25 cellular contexts compared by ENCODE assay signal in genomic region chr6:13101985-13102384, GRCh38.
"Had no signal": no experiment of that assay in that cellular context is flagged by ENCODE, and none has a peak within 500 bp of the region (broad histone marks: within the 10 kb centered on the region; RNA-seq: fewer than 3 reads in every experiment).

No MANE protein-coding gene starts in this region.

- H3K4me1 ChIP-seq: foreskin keratinocyte, parathyroid adenoma had no signal

- H3K27ac ChIP-seq: foreskin keratinocyte, gastroesophageal sphincter, heart right ventricle, left ventricle myocardium inferior, lower lobe of right lung, parathyroid adenoma, thoracic aorta, tibial nerve, upper lobe of left lung had no signal

- H3K4me3 ChIP-seq: gastroesophageal sphincter, heart right ventricle, left ventricle myocardium inferior, lower lobe of right lung, thoracic aorta, tibial nerve, upper lobe of left lung had no signal

- FAIRE-seq: islet of Langerhans, small intestine, urothelium cell line had no signal

- ATAC-seq: foreskin keratinocyte; gastroesophageal sphincter; left cardiac atrium; naive thymus-derived CD8-positive, alpha-beta T cell; right cardiac atrium; stimulated activated naive B cell treated with anti-CD40 and anti-IgM and Interleukin-4, amounts not matched to agents 10 μg/mL and 1 μg/mL and 100 μg/mL, for 72 hours had no signal

- H3K27me3 ChIP-seq: foreskin keratinocyte, heart right ventricle, tibial nerve, upper lobe of left lung had no signal

- H3K79me2 ChIP-seq: parathyroid adenoma had no signal

- H3K4me1 Mint-ChIP-seq: naive thymus-derived CD8-positive, alpha-beta T cell; nephron progenitor cell; stimulated activated naive B cell treated with anti-CD40 and anti-IgM and Interleukin-4, amounts not matched to agents 10 μg/mL and 1 μg/mL and 100 μg/mL, for 72 hours had no signal

- H3K9me3 ChIP-seq: gastroesophageal sphincter, heart right ventricle, left ventricle myocardium inferior, lower lobe of right lung, thoracic aorta, tibial nerve, upper lobe of left lung had no signal

- H3K9ac ChIP-seq: parathyroid adenoma had no signal

- H3K9me3 Mint-ChIP-seq: naive thymus-derived CD8-positive, alpha-beta T cell; nephron progenitor cell; stimulated activated naive B cell treated with anti-CD40 and anti-IgM and Interleukin-4, amounts not matched to agents 10 μg/mL and 1 μg/mL and 100 μg/mL, for 72 hours; stimulated activated naive CD8-positive, alpha-beta T cell treated with anti-CD3 and anti-CD28 coated beads, Interleukin-15, Interleukin-2, amounts not matched to agents 100 ng/mL and 50 ng/mL, for 24 hours had no signal

- H3K36me3 ChIP-seq: gastroesophageal sphincter, heart right ventricle, left ventricle myocardium inferior, lower lobe of right lung, thoracic aorta, tibial nerve, upper lobe of left lung had no signal

- H3K27ac Mint-ChIP-seq: naive thymus-derived CD8-positive, alpha-beta T cell; nephron progenitor cell; progenitor cell of endocrine pancreas; stimulated activated naive B cell treated with anti-CD40 and anti-IgM and Interleukin-4, amounts not matched to agents 10 μg/mL and 1 μg/mL and 100 μg/mL, for 72 hours; stimulated activated naive CD8-positive, alpha-beta T cell treated with anti-CD3 and anti-CD28 coated beads, Interleukin-15, Interleukin-2, amounts not matched to agents 100 ng/mL and 50 ng/mL, for 24 hours had no signal

- DNase-seq: cerebellar nuclear complex; cortex of kidney; foreskin keratinocyte; glutamatergic neuron; heart right ventricle; hippocampal formation; left cardiac atrium; left ventricle myocardium inferior; lower lobe of right lung; naive thymus-derived CD8-positive, alpha-beta T cell; nephron progenitor cell; right cardiac atrium; small intestine; stimulated activated CD4-positive, alpha-beta T cell treated with anti-CD3 and anti-CD28 coated beads, Interleukin-15, amount 100 ng/mL, for 24 hours; stimulated activated CD4-positive, alpha-beta T cell treated with anti-CD3 and anti-CD28 coated beads, Interleukin-2, amount 100 ng/mL, for 48 hours; stimulated activated naive B cell treated with anti-CD40 and anti-IgM and Interleukin-4, amounts not matched to agents 10 μg/mL and 1 μg/mL and 100 μg/mL, for 72 hours; upper lobe of left lung had no signal

- H3K27me3 Mint-ChIP-seq: progenitor cell of endocrine pancreas had no signal

- H3K36me3 Mint-ChIP-seq: naive thymus-derived CD8-positive, alpha-beta T cell; stimulated activated naive B cell treated with anti-CD40 and anti-IgM and Interleukin-4, amounts not matched to agents 10 μg/mL and 1 μg/mL and 100 μg/mL, for 72 hours had no signal

- H3K4me3 Mint-ChIP-seq: naive thymus-derived CD8-positive, alpha-beta T cell; nephron progenitor cell; stimulated activated naive B cell treated with anti-CD40 and anti-IgM and Interleukin-4, amounts not matched to agents 10 μg/mL and 1 μg/mL and 100 μg/mL, for 72 hours; stimulated activated naive CD8-positive, alpha-beta T cell treated with anti-CD3 and anti-CD28 coated beads, Interleukin-15, Interleukin-2, amounts not matched to agents 100 ng/mL and 50 ng/mL, for 24 hours had no signal

- H2AFZ ChIP-seq: parathyroid adenoma had no signal
